13 cellular contexts compared by ENCODE assay signal in the genomic region with DNA sequence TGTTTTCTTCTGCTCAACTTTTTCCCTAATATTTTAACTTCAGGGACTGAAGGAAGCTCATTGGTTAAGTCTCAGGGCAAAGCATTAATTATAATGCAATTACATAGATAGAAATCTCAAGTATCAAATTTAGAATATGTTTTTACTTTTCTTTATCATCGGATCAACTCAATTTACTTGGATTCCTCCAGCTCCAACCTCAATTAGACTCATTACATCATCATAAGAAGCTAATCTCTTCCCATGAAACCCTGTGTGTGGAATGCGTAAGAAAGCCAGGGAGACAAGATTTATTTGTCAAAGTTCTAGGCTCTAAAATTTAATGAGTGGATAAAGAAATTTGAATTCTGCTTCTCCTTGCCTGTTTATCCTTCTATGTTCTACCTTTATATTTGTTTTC.
DNase-seq lines count a peak whose midpoint lies in the region; TF ChIP-seq lines count a peak whose summit lies in the region.
"Had no signal": no experiment of that assay in that cellular context is flagged by ENCODE, and none has a peak within 500 bp of the region (broad histone marks: within the 10 kb centered on the region; RNA-seq: fewer than 3 reads in every experiment).

No MANE protein-coding gene starts in this region.

- intact Hi-C loops in A673 (cut with micrococcal nuclease; ENCODE audit: unreplicated experiment) = no loop called here

- no peak overlapping the region for H3K9ac ChIP-seq in adipocyte (ENCODE audit: low read length)
- H3K9ac ChIP-seq: BLaER1 treated with 17β-estradiol and CSF1 and Interleukin-3, amounts not matched to agents 10 nM and 100 nM; GM23248 had no signal

- peak; percentile 0 for DNase-seq in A673 (ENCODE audit: low spot score)
- DNase-seq in SK-N-DZ (ENCODE audit: low spot score) = peak; percentile 59
- peak; percentile 34 for DNase-seq in adipocyte (ENCODE audit: low read depth)
- DNase-seq in retinal pigment epithelial cell (ENCODE audit: low read depth) = peak; percentile 84
- DNase-seq in SIG-M5 (lab: John Stamatoyannopoulos, UW) = no peak
- DNase-seq in activated CD4-positive, alpha-beta T cell treated with anti-CD3 and anti-CD28 coated beads, Interleukin-2, amount 50 U/mL, for 4 hours = no peak
- no peak for DNase-seq in NCI-H524 (lab: John Stamatoyannopoulos, UW)
- DNase-seq: 8988T; Calu3; CD8-positive, alpha-beta T cell; GM23248 had no signal

- H3K4me1 ChIP-seq in A673 (ENCODE audit: insufficient read depth, low read length, poor library complexity, severe bottlenecking) (no peaks in the 10 kb centered on the region), adipocyte (ENCODE audit: control insufficient read depth, insufficient read depth, low read length) (no peaks in the 10 kb centered on the region)
- H3K4me1 ChIP-seq: BLaER1 treated with 17β-estradiol and CSF1 and Interleukin-3, amounts not matched to agents 10 nM and 100 nM had no signal

- CTCF ChIA-PET in A673 (lab: Charles Lee) = no interaction called here

- H3K27me3 ChIP-seq in A673 (replicated peaks; ENCODE audit: insufficient read depth, low read depth, low read length, poor library complexity) = no peaks in the 10 kb centered on the region
- H3K27me3 ChIP-seq in adipocyte (replicated peaks; ENCODE audit: control insufficient read depth, insufficient read depth, low read length) = no peaks in the 10 kb centered on the region
- H3K27me3 ChIP-seq: BLaER1 treated with 17β-estradiol and CSF1 and Interleukin-3, amounts not matched to agents 10 nM and 100 nM had no signal

- no peak overlapping the region for H3K27ac ChIP-seq in A673 (ENCODE audit: low read depth, low read length, poor library complexity, severe bottlenecking)
- H3K27ac ChIP-seq: BLaER1 treated with 17β-estradiol and CSF1 and Interleukin-3, amounts not matched to agents 10 nM and 100 nM; GM23248 had no signal

- H3K4me3 ChIP-seq in A673 (ENCODE audit: low read depth, low read length, poor library complexity, severe bottlenecking) = no peak overlapping the region
- no peak overlapping the region for H3K4me3 ChIP-seq in adipocyte (ENCODE audit: low read length)
- no peak overlapping the region for H3K4me3 ChIP-seq in retinal pigment epithelial cell (ENCODE audit: low read length)
- H3K4me3 ChIP-seq: BLaER1 treated with 17β-estradiol and CSF1 and Interleukin-3, amounts not matched to agents 10 nM and 100 nM; GM23248; HAP-1 had no signal

- H3K36me3 ChIP-seq in A673 (ENCODE audit: insufficient read depth, low read length, poor library complexity, severe bottlenecking) (no peaks in the 10 kb centered on the region), adipocyte (ENCODE audit: control insufficient read depth, insufficient read depth, low read length, severe bottlenecking) (no peaks in the 10 kb centered on the region)
- H3K36me3 ChIP-seq: BLaER1 treated with 17β-estradiol and CSF1 and Interleukin-3, amounts not matched to agents 10 nM and 100 nM; HAP-1 had no signal

- BruUV-seq in A673 (replicated peaks; lab: Mats Ljungman, UMichigan) = no TSS peak

- POLR2A ChIA-PET in A673 (lab: Charles Lee; ENCODE audit: low non-redundant PET) = no interaction called here

- no peaks in the 10 kb centered on the region for H3K9me3 ChIP-seq in A673 (ENCODE audit: low read depth, low read length, poor library complexity, severe bottlenecking)
- H3K9me3 ChIP-seq in adipocyte (ENCODE audit: control insufficient read depth, low read length) = no peaks in the 10 kb centered on the region
- H3K9me3 ChIP-seq: BLaER1 treated with 17β-estradiol and CSF1 and Interleukin-3, amounts not matched to agents 10 nM and 100 nM; HAP-1 had no signal

- no peak for TF ChIP-seq CTCF in A673 (conservative IDR thresholded peaks at IDR 0.05; ENCODE audit: low read depth, low read length)
- no peak for TF ChIP-seq CTCF in retinal pigment epithelial cell (conservative IDR thresholded peaks at IDR 0.05; ENCODE audit: low read depth, low read length)

Comparison
In these comparisons a context has a peak if more than half of its experiments do, and no peak if none do; other contexts are left out.
1. DNase-seq: peak in A673 (single experiment), SK-N-DZ (single experiment), adipocyte (single experiment) and retinal pigment epithelial cell (single experiment); none in SIG-M5 (single experiment), activated CD4-positive, alpha-beta T cell treated with anti-CD3 and anti-CD28 coated beads, Interleukin-2, amount 50 U/mL, for 4 hours (0 of 2) and NCI-H524 (0 of 2).